Comparison of ENCODE assay signal across 8 cellular contexts in genomic region chr2:219570194-219570923, GRCh38. TPM values are rescaled to one million over a fixed set of nuclear protein-coding genes. Genes with fewer than 3 reads are reported as not detected.
DNase-seq lines count a peak whose midpoint lies in the region; ATAC-seq, FAIRE-seq and TF ChIP-seq lines count a peak whose summit lies in the region.

No MANE protein-coding gene starts in this region.

- peak overlapping the region; percentile 86 for H3K4ac ChIP-seq in IMR-90 (ENCODE audit: low read depth, low read length)

- peak overlapping the region; percentile 67 to 82 for H4K8ac ChIP-seq in IMR-90 (ENCODE audit: low read depth in 2 of 2, low read length in 2 of 2)

- FAIRE-seq in bronchial epithelial cell (lab: Jason Lieb, UNC) = no peak

- H3K4me2 ChIP-seq in IMR-90 (ENCODE audit: low read depth, low read length) = peak overlapping the region; percentile 75

- POLR2A ChIA-PET in BJ (lab: Charles Lee) = interaction anchor here (0.6 kb wide), 1 partner anchor 27 kb away, joined by 3 read pairs; the partner anchor contains the start of gene STK11IP
- POLR2A ChIA-PET in IMR-90 (lab: Charles Lee; ENCODE audit: unreplicated experiment) = no interaction called here

- peaks cover 8% of the 10 kb centered on the region; the same call in 1 of the 2 replicates for H3K9me1 ChIP-seq in IMR-90 (ENCODE audit: insufficient read depth, low read length)

- 10% methylated on average over 59 of the region's 95 CpGs; no CpG with 5 or more reads in 1 of the 2 experiments for WGBS in IMR-90 (ENCODE audit: extremely low coverage in 2 of 2, insufficient read length in 1 of 2), 2 experiments
- WGBS in stomach, 5 donors = 11 to 81% (median 15%) methylated on average over 15 to 95 of the region's 95 CpGs

- intact Hi-C loops in IMR-90 (cut with micrococcal nuclease) = no loop called here
- intact Hi-C loops in stomach (cut with DNase I; ENCODE audit: low total_unique reads) = no loop called here

- TF ChIP-seq RAD21 in IMR-90 (IDR thresholded peaks at IDR 0.05; ENCODE audit: low read length) = no peak

- ATAC-seq in IMR-90 (ENCODE audit: low read depth) (peak; percentile 60), GM19351 (IDR thresholded peaks at IDR 0.05; ENCODE audit: unreplicated experiment) (no peak), HG02642 (IDR thresholded peaks at IDR 0.05; ENCODE audit: poor library complexity, unreplicated experiment) (no peak)

- peaks cover 7% of the 10 kb centered on the region for H3K36me3 ChIP-seq in BJ (ENCODE audit: control insufficient read depth, insufficient read depth, low read length)
- H3K36me3 ChIP-seq in IMR-90 (ENCODE audit: control insufficient read depth, insufficient read depth, low read length) = peaks cover 15% of the 10 kb centered on the region; the same call in 1 of the 2 replicates
- peaks cover 1% of the 10 kb centered on the region for H3K36me3 ChIP-seq in bronchial epithelial cell (ENCODE audit: control insufficient read depth, insufficient read depth, low read length)
- peaks cover 1% of the 10 kb centered on the region for H3K36me3 ChIP-seq in kidney epithelial cell (ENCODE audit: control insufficient read depth, insufficient read depth, low read length)
- H3K36me3 ChIP-seq in stomach = peaks cover 0 to 27% (median 19%) of the 10 kb centered on the region in 4 donors

- TF ChIP-seq CTCF in BJ (IDR thresholded peaks at IDR 0.05; ENCODE audit: insufficient read depth, low read depth, low read length) = no peak
- TF ChIP-seq CTCF in IMR-90 (conservative IDR thresholded peaks at IDR 0.05; ENCODE audit: low read depth, low read length) = 0 out of 2 replicates have a peak, but pooled peaks have one; percentile 6
- TF ChIP-seq CTCF in bronchial epithelial cell (IDR thresholded peaks at IDR 0.05; ENCODE audit: insufficient read depth, low read length, severe bottlenecking) = no peak
- no peak for TF ChIP-seq CTCF in kidney epithelial cell (IDR thresholded peaks at IDR 0.05; ENCODE audit: insufficient read depth, low read length, poor library complexity, severe bottlenecking)
- no peak for TF ChIP-seq CTCF in stomach (IDR thresholded peaks at IDR 0.05)

- no peak overlapping the region; the same call in 1 of the 2 replicates for H4K91ac ChIP-seq in IMR-90 (ENCODE audit: insufficient read depth, low read depth, low read length)

- 0 out of 2 replicates have a peak overlapping the region, but pooled peaks have one; percentile 8 for H2BK120ac ChIP-seq in IMR-90 (ENCODE audit: low read depth, low read length)

- H4K20me1 ChIP-seq in IMR-90 (ENCODE audit: insufficient read depth, low read length) = peaks cover 8% of the 10 kb centered on the region; the same call in 1 of the 2 replicates

- dilution Hi-C loops in IMR-90 (cut with HindIII; ENCODE audit: low sequenced_read_pairs, unreplicated experiment) = no loop called here

- no peaks in the 10 kb centered on the region for H3K9me3 ChIP-seq in IMR-90 (ENCODE audit: control insufficient read depth, insufficient read depth, low read length)
- no peaks in the 10 kb centered on the region for H3K9me3 ChIP-seq in stomach

- no peak overlapping the region for H2BK15ac ChIP-seq in IMR-90 (ENCODE audit: low read depth, low read length)

- H2BK5ac ChIP-seq in IMR-90 (ENCODE audit: low read depth, low read length, poor library complexity, severe bottlenecking) = peak overlapping the region; percentile 81

- no peak overlapping the region; the same call in 1 of the 2 replicates for H3K14ac ChIP-seq in IMR-90 (replicated peaks; ENCODE audit: low read depth, low read length)

- H3K4me3 ChIP-seq in BJ (ENCODE audit: low read depth, low read length) = peak overlapping the region; percentile 76
- peak overlapping the region; percentile 94 for H3K4me3 ChIP-seq in IMR-90 (ENCODE audit: insufficient read depth, low read depth, low read length)
- peak overlapping the region; percentile 66 for H3K4me3 ChIP-seq in bronchial epithelial cell (ENCODE audit: low read depth, low read length)
- peak overlapping the region; percentile 73 for H3K4me3 ChIP-seq in kidney epithelial cell (ENCODE audit: low read depth, low read length)
- H3K4me3 ChIP-seq in stomach = peak overlapping the region; percentile 71 to 88 (median 78)

- H3K4me1 ChIP-seq in IMR-90 (ENCODE audit: control insufficient read depth, insufficient read depth, low read length) (peaks cover 10% of the 10 kb centered on the region), stomach (peaks cover 8 to 23% (median 22%) of the 10 kb centered on the region in 4 donors)

- no peak overlapping the region for H3K56ac ChIP-seq in IMR-90 (ENCODE audit: extremely low read depth, insufficient read depth, low read length)

- H2AK5ac ChIP-seq in IMR-90 (ENCODE audit: low read depth, low read length) = peak overlapping the region; percentile 66; the same call in 1 of the 2 replicates

- no TSS peak for BruUV-seq in IMR-90 (replicated peaks; lab: Mats Ljungman, UMichigan)

- H2BK20ac ChIP-seq in IMR-90 (ENCODE audit: low read depth, low read length) = no peak overlapping the region

- CTCF ChIA-PET in BJ (lab: Yijun Ruan, JAX) = interaction anchor here (0.6 to 2.9 kb wide), 13 partner anchors 10 to 182 kb away, joined by 3 to 25 read pairs (median 5); partner anchors contain the start of gene STK11IP
- CTCF ChIA-PET in IMR-90 (lab: Yijun Ruan, JAX) = no interaction called here

- TF ChIP-seq POLR2A in IMR-90 (IDR thresholded peaks at IDR 0.05; ENCODE audit: low read depth, low read length) (no peak), stomach (IDR thresholded peaks at IDR 0.05) (no peak)

- peak overlapping the region; percentile 33 for H4K5ac ChIP-seq in IMR-90 (ENCODE audit: low read depth, low read length)

- TF ChIP-seq EP300 in stomach (IDR thresholded peaks at IDR 0.05) = no peak

- peak overlapping the region; percentile 92 for H3K9ac ChIP-seq in IMR-90 (ENCODE audit: low read depth, low read length)

- H3K79me1 ChIP-seq in IMR-90 (ENCODE audit: low read depth in 1 of 2, low read length in 2 of 2) = peaks cover 11 to 18% of the 10 kb centered on the region in 2 experiments

- peak overlapping the region; percentile 97 for H2AFZ ChIP-seq in IMR-90 (replicated peaks; ENCODE audit: low read length, poor library complexity)

- peak overlapping the region; percentile 94 for H3K27ac ChIP-seq in IMR-90 (ENCODE audit: insufficient read depth, low read length)
- H3K27ac ChIP-seq in stomach = peak overlapping the region; percentile 49 to 90 (median 84)

- H2AK9ac ChIP-seq in IMR-90 (replicated peaks; ENCODE audit: low read depth, low read length, poor library complexity) = peak overlapping the region; percentile 94

- no peak overlapping the region for H3K23ac ChIP-seq in IMR-90 (ENCODE audit: low read depth, low read length)

- in situ Hi-C loops in IMR-90 (cut with MboI; ENCODE audit: low sequenced_read_pairs) = no loop called here

- H3K18ac ChIP-seq in IMR-90 (ENCODE audit: low read depth, low read length) = no peak overlapping the region

- H3K27me3 ChIP-seq in BJ (ENCODE audit: control insufficient read depth, insufficient read depth, low read length) (no peaks in the 10 kb centered on the region; the same call in 1 of the 2 replicates), IMR-90 (ENCODE audit: control insufficient read depth, insufficient read depth, low read length) (peaks cover 2% of the 10 kb centered on the region; the same call in 1 of the 2 replicates), bronchial epithelial cell (ENCODE audit: control insufficient read depth, insufficient read depth, low read length) (no peaks in the 10 kb centered on the region), kidney epithelial cell (ENCODE audit: control insufficient read depth, insufficient read depth, low read length) (no peaks in the 10 kb centered on the region), stomach (peaks cover 0 to 41% (median 15%) of the 10 kb centered on the region in 3 donors)

- DNase-seq in BJ (ENCODE audit: low read depth) (no peak), IMR-90 (peak; percentile 19), bronchial epithelial cell (ENCODE audit: low read depth) (peak; percentile 12), kidney epithelial cell (ENCODE audit: low read depth) (no peak), stomach (no peak), cerebellar nuclear complex (lab: John Stamatoyannopoulos, UW) (no peak)

RNA-seq across cellular contexts. Expression of gene OBSL1, which starts 1.0 kb away (rescaled TPM):
- polyA plus RNA-seq in BJ (2011; rRNA removed) (47.2 and 75.9 TPM in 2 replicates), IMR-90 (2012; rRNA removed) (51.2 and 51.8 TPM in 2 replicates), stomach (10 to 100 TPM; 30.3 to 62.1 (median 31.9) TPM)
- 60.4 and 78.7 TPM in 2 replicates for polyA minus RNA-seq in BJ (2011; rRNA and poly(A)+ RNA removed)
- total RNA-seq in IMR-90 (2012; rRNA removed) (21.4 and 21.5 TPM in 2 replicates), bronchial epithelial cell (9.2 and 15.2 TPM in 2 replicates), kidney epithelial cell (39.8 and 41.0 TPM in 2 replicates), stomach (10 to 100 TPM; 19.8 to 55.4 (median 47.1) TPM)
- polyA plus RNA-seq in IMR-90 (2012; cell fraction: cytosol; rRNA removed) = 55.5 and 61.7 TPM in 2 replicates
- polyA plus RNA-seq in IMR-90 (2012; cell fraction: nucleus; rRNA removed; ENCODE audit: low replicate concordance) = 203 and 301 TPM in 2 replicates

RNA-seq across cellular contexts. Expression of gene INHA, which starts 1.8 kb away (rescaled TPM):
- polyA plus RNA-seq in BJ (2011; rRNA removed) (0.94 and 1.5 TPM in 2 replicates), IMR-90 (2012; rRNA removed) (0.80 and 0.96 TPM in 2 replicates), stomach (under 1 TPM in 1 of 3 donors, not detected in 2; 0.63 TPM)
- 0.38 and 0.57 TPM in 2 replicates for polyA minus RNA-seq in BJ (2011; rRNA and poly(A)+ RNA removed)
- total RNA-seq in IMR-90 (2012; rRNA removed) (not detected in 2 replicates), bronchial epithelial cell (under 0.01 and 0.13 TPM in 2 replicates), kidney epithelial cell (not detected in 2 replicates), stomach (1 to 10 TPM in 1 of 5 donors, not detected in 4; 1.8 TPM)
- 0.16 and 0.26 TPM in 2 replicates for polyA plus RNA-seq in IMR-90 (2012; cell fraction: cytosol; rRNA removed)
- 5.6 and 14.6 TPM in 2 replicates for polyA plus RNA-seq in IMR-90 (2012; cell fraction: nucleus; rRNA removed; ENCODE audit: low replicate concordance)

RNA-seq across cellular contexts. Expression of gene TMEM198, which starts 26.5 kb away (rescaled TPM):
- 2.5 and 4.0 TPM in 2 replicates for polyA plus RNA-seq in BJ (2011; rRNA removed)
- polyA minus RNA-seq in BJ (2011; rRNA and poly(A)+ RNA removed) = 1.2 and 1.9 TPM in 2 replicates
- total RNA-seq in IMR-90 (2012; rRNA removed) = under 0.01 and 0.18 TPM in 2 replicates
- 2.2 and 3.0 TPM in 2 replicates for polyA plus RNA-seq in IMR-90 (2012; rRNA removed)
- 0.81 and 1.3 TPM in 2 replicates for polyA plus RNA-seq in IMR-90 (2012; cell fraction: cytosol; rRNA removed)
- 20.2 and 40.5 TPM in 2 replicates for polyA plus RNA-seq in IMR-90 (2012; cell fraction: nucleus; rRNA removed; ENCODE audit: low replicate concordance)
- under 0.01 and 0.13 TPM in 2 replicates for total RNA-seq in bronchial epithelial cell
- 7.1 and 7.6 TPM in 2 replicates for total RNA-seq in kidney epithelial cell
- total RNA-seq in stomach = 1 to 10 TPM in 2 of 5 donors, under 1 TPM in 1, not detected in 2; 0.92 to 7.5 (median 2.7) TPM
- 1 to 10 TPM; 1.4 to 4.7 (median 2.1) TPM for polyA plus RNA-seq in stomach

RNA-seq across cellular contexts. Expression of gene CHPF, which starts 26.8 kb away (rescaled TPM):
- polyA plus RNA-seq in BJ (2011; rRNA removed) (65.0 and 119 TPM in 2 replicates), IMR-90 (2012; rRNA removed) (115 and 147 TPM in 2 replicates), stomach (10 to 100 TPM; 10.8 to 32.9 (median 27.2) TPM)
- polyA minus RNA-seq in BJ (2011; rRNA and poly(A)+ RNA removed) = 19.2 and 21.0 TPM in 2 replicates
- total RNA-seq in IMR-90 (2012; rRNA removed) (24.0 and 27.2 TPM in 2 replicates), bronchial epithelial cell (52.7 and 85.5 TPM in 2 replicates), kidney epithelial cell (285 and 333 TPM in 2 replicates), stomach (100 to 1,000 TPM in 1 of 5 donors, 10 to 100 TPM in 4; 28.0 to 119 (median 83.4) TPM)
- polyA plus RNA-seq in IMR-90 (2012; cell fraction: cytosol; rRNA removed) = 108 and 204 TPM in 2 replicates
- 37.3 and 118 TPM in 2 replicates for polyA plus RNA-seq in IMR-90 (2012; cell fraction: nucleus; rRNA removed; ENCODE audit: low replicate concordance)

RNA-seq across cellular contexts. Expression of gene STK11IP, which starts 27.3 kb away (rescaled TPM):
- polyA plus RNA-seq in BJ (2011; rRNA removed) = 11.3 and 21.0 TPM in 2 replicates
- polyA minus RNA-seq in BJ (2011; rRNA and poly(A)+ RNA removed) = 19.0 and 21.3 TPM in 2 replicates
- total RNA-seq in IMR-90 (2012; rRNA removed) = 6.7 and 19.7 TPM in 2 replicates
- 14.5 and 22.4 TPM in 2 replicates for polyA plus RNA-seq in IMR-90 (2012; rRNA removed)
- 6.4 and 7.1 TPM in 2 replicates for polyA plus RNA-seq in IMR-90 (2012; cell fraction: cytosol; rRNA removed)
- polyA plus RNA-seq in IMR-90 (2012; cell fraction: nucleus; rRNA removed; ENCODE audit: low replicate concordance) = 83.5 and 203 TPM in 2 replicates
- 11.3 and 16.9 TPM in 2 replicates for total RNA-seq in bronchial epithelial cell
- total RNA-seq in kidney epithelial cell = 22.2 and 33.8 TPM in 2 replicates
- total RNA-seq in stomach = 10 to 100 TPM; 10.7 to 89.5 (median 17.1) TPM
- 10 to 100 TPM in 1 of 3 donors, 1 to 10 TPM in 2; 6.8 to 23.8 (median 6.9) TPM for polyA plus RNA-seq in stomach

Comparison
In these comparisons a context has a peak if more than half of its experiments do, and no peak if none do; other contexts are left out.
1. DNase-seq: peak in IMR-90 (single experiment) and bronchial epithelial cell (single experiment); none in BJ (single experiment), kidney epithelial cell (single experiment), stomach (single experiment) and cerebellar nuclear complex (0 of 2).
2. Peak in every context shown above with its lines, with median percentiles within 50 percentile points of each other: H3K4me3 ChIP-seq.